10 cellular contexts compared by ENCODE assay signal in the genomic region with DNA sequence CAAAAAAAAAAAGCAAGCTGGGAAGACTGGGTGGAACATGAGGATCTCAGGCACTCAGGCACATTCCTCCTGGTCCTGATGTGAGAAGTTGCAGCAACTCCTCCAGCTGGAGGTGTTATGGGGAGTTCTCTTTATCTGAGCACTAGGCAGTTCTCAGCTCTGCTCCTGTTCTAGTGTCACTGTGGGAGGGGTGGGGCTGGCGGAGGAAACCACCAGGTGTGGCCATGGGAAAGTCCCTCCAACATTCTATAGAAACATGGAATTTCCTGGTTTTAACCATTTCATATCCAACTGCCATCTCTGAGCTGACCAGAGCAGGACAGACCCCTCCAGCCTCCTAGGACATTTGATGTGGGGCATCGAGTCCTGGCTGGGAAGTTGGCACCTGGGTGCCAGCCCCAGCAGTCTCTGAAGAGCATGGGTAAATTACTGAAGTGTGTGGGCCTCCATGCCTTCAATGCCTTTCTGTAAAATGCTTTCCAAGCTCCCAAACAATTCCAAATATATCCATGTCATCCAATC. TPM values are rescaled to one million over a fixed set of nuclear protein-coding genes. Genes with fewer than 3 reads are reported as not detected.
DNase-seq lines count a peak whose midpoint lies in the region; ATAC-seq and TF ChIP-seq lines count a peak whose summit lies in the region.
"Had no signal": no experiment of that assay in that cellular context is flagged by ENCODE, and none has a peak within 500 bp of the region (broad histone marks: within the 10 kb centered on the region; RNA-seq: fewer than 3 reads in every experiment).

No MANE protein-coding gene starts in this region.

- no peak overlapping the region for H3K23ac ChIP-seq in neuronal stem cell (ENCODE audit: low read depth, low read length, poor library complexity)

- H3K36me3 ChIP-seq in ES-I3 (ENCODE audit: insufficient read depth, low read length), result no peaks in the 10 kb centered on the region
- H3K36me3 ChIP-seq in OCI-LY3 (replicated peaks; ENCODE audit: low read depth, low read length), result peaks cover 11% of the 10 kb centered on the region
- peaks cover 6% of the 10 kb centered on the region for H3K36me3 ChIP-seq in brain microvascular endothelial cell (replicated peaks)
- peaks cover 0 to 9% of the 10 kb centered on the region in 2 donors for H3K36me3 ChIP-seq in neuronal stem cell (replicated peaks in 1 of 2; ENCODE audit: control insufficient read depth in 2 of 2, insufficient read depth in 2 of 2, low read length in 2 of 2)
- H3K36me3 ChIP-seq: pancreas had no signal

- no peak overlapping the region for H4K8ac ChIP-seq in neuronal stem cell (ENCODE audit: low read depth, low read length)

- H3K4me2 ChIP-seq in OCI-LY3 (ENCODE audit: low read length) (peak overlapping the region; percentile 68), neuronal stem cell (ENCODE audit: insufficient read depth, low read length, poor library complexity, severe bottlenecking) (no peak overlapping the region)

- no peak overlapping the region for H3K18ac ChIP-seq in neuronal stem cell (ENCODE audit: low read length)

- no peaks in the 10 kb centered on the region for H3K79me1 ChIP-seq in neuronal stem cell (ENCODE audit: low read depth, low read length)

- no peak overlapping the region for H2BK12ac ChIP-seq in neuronal stem cell (ENCODE audit: low read length)

- peak overlapping the region; percentile 69; the same call in 1 of the 2 replicates for H3K9ac ChIP-seq in ES-I3 (ENCODE audit: low read depth, low read length)
- peak overlapping the region; percentile 91 for H3K9ac ChIP-seq in OCI-LY3 (ENCODE audit: low read length)
- H3K9ac ChIP-seq in neuronal stem cell (ENCODE audit: low read depth, low read length, poor library complexity), result no peak overlapping the region

- H2AK5ac ChIP-seq in neuronal stem cell (ENCODE audit: low read depth, low read length), result no peak overlapping the region

- no peak for DNase-seq in brain microvascular endothelial cell
- DNase-seq in neuronal stem cell (ENCODE audit: low spot score), result no peak
- no peak for DNase-seq in effector CD4-positive, alpha-beta T cell
- DNase-seq in lower leg skin (ENCODE audit: low spot score in 2 of 2), result no peak
- DNase-seq in NCI-H128 (lab: John Stamatoyannopoulos, UW; ENCODE audit: unreplicated experiment), result no peak

- H4K91ac ChIP-seq in neuronal stem cell (ENCODE audit: low read depth, low read length, poor library complexity), result no peak overlapping the region

- no CpG with 5 or more reads among the region's 2 CpGs for WGBS in neuronal stem cell (ENCODE audit: extremely low coverage in 2 of 2, insufficient read length in 2 of 2, insufficient replicate concordance in 1 of 2), 2 donors
- 21 to 50% methylated on average over 2 of the region's 2 CpGs for WGBS in lower leg skin, 2 donors

- peaks cover 27% of the 10 kb centered on the region for H3K4me1 ChIP-seq in ES-I3 (ENCODE audit: insufficient read depth, low read length)
- H3K4me1 ChIP-seq in OCI-LY3 (ENCODE audit: low read length), result peaks cover 70% of the 10 kb centered on the region
- peaks cover 38 to 39% of the 10 kb centered on the region in 2 donors for H3K4me1 ChIP-seq in neuronal stem cell (ENCODE audit: control insufficient read depth in 2 of 2, insufficient read depth in 1 of 2, low read depth in 1 of 2, low read length in 2 of 2)

- in situ Hi-C loops in brain microvascular endothelial cell (cut with HindIII; ENCODE audit: low pct_ligation_motif_present, low sequenced_read_pairs), result no loop called here

- H3K14ac ChIP-seq in neuronal stem cell (ENCODE audit: low read length), result no peak overlapping the region

- H3K79me2 ChIP-seq in OCI-LY3 (ENCODE audit: low read length), result peaks cover 26% of the 10 kb centered on the region

- TF ChIP-seq CTCF in OCI-LY3 (IDR thresholded peaks at IDR 0.05; ENCODE audit: low read depth, low read length) (no peak), brain microvascular endothelial cell (IDR thresholded peaks at IDR 0.05; ENCODE audit: low read depth, low read length, missing control alignments) (no peak), lower leg skin (IDR thresholded peaks at IDR 0.05) (no peak)

- no peak for TF ChIP-seq POLR2A in lower leg skin (IDR thresholded peaks at IDR 0.05)

- H3K4me3 ChIP-seq in OCI-LY3 (ENCODE audit: low read length) (peak overlapping the region; percentile 91), brain microvascular endothelial cell (ENCODE audit: low read depth, low read length) (peak overlapping the region; percentile 86), neuronal stem cell (ENCODE audit: low read length in 2 of 2) (peak overlapping the region in 1 of 2 donors; percentile 65), lower leg skin (ENCODE audit: low read depth, poor library complexity, severe bottlenecking) (no peak overlapping the region)

- intact Hi-C loops in lower leg skin (cut with DNase I; ENCODE audit: low total_unique reads), result no loop called here

- peak overlapping the region; percentile 28; the same call in 1 of the 2 replicates for H2AFZ ChIP-seq in OCI-LY3 (ENCODE audit: low read depth, low read length)
- peak overlapping the region; percentile 98 for H2AFZ ChIP-seq in neuronal stem cell (ENCODE audit: low read length)

- H3K4ac ChIP-seq in neuronal stem cell (ENCODE audit: low read length), result no peak overlapping the region

- H3K9me3 ChIP-seq in ES-I3 (ENCODE audit: control insufficient read depth, insufficient read depth, low read length), result no peaks in the 10 kb centered on the region
- no peaks in the 10 kb centered on the region for H3K9me3 ChIP-seq in OCI-LY3 (ENCODE audit: insufficient read depth, low read length)
- no peaks in the 10 kb centered on the region for H3K9me3 ChIP-seq in neuronal stem cell (replicated peaks in 1 of 2; ENCODE audit: control insufficient read depth in 2 of 2, insufficient read depth in 1 of 2, low read depth in 1 of 2, low read length in 2 of 2)
- H3K9me3 ChIP-seq: body of pancreas, pancreas had no signal

- no peak overlapping the region for H2BK5ac ChIP-seq in neuronal stem cell (ENCODE audit: low read length)

- H3K27me3 ChIP-seq in OCI-LY3 (ENCODE audit: low read depth, low read length) (no peaks in the 10 kb centered on the region), brain microvascular endothelial cell (replicated peaks) (no peaks in the 10 kb centered on the region), neuronal stem cell (ENCODE audit: control insufficient read depth in 3 of 3, insufficient read depth in 3 of 3, low read depth in 1 of 3, low read length in 3 of 3) (no peaks in the 10 kb centered on the region)
- H3K27me3 ChIP-seq: pancreas had no signal

- H2BK15ac ChIP-seq in neuronal stem cell (ENCODE audit: low read length), result no peak overlapping the region

- H3K27ac ChIP-seq in OCI-LY3 (ENCODE audit: low read length) (peak overlapping the region; percentile 68), brain microvascular endothelial cell (no peak overlapping the region), neuronal stem cell (replicated peaks; ENCODE audit: low read length) (no peak overlapping the region)

- H4K20me1 ChIP-seq in OCI-LY3 (ENCODE audit: insufficient read depth, low read length), result no peaks in the 10 kb centered on the region

- ATAC-seq in HG02571 (IDR thresholded peaks at IDR 0.05; ENCODE audit: unreplicated experiment), result no peak

- no peak overlapping the region for H2BK120ac ChIP-seq in neuronal stem cell (ENCODE audit: low read depth, low read length)

RNA-seq across cellular contexts. Expression of a gene that starts 0.8 kb away (rescaled TPM):
- polyA plus RNA-seq in neuronal stem cell (2013, experiment 1 of 2), result 0.49 TPM
- polyA plus RNA-seq in neuronal stem cell (2013, experiment 2 of 2), result 0.47 TPM
- total RNA-seq in lower leg skin, result 10 to 100 TPM in 3 of 4 donors, 1 to 10 TPM in 1; 6.1 to 21.4 (median 12.2) TPM

RNA-seq across cellular contexts. Expression of a gene that starts 37.9 kb away (rescaled TPM):
- polyA plus RNA-seq in neuronal stem cell (2013, experiment 1 of 2), result 0.50 TPM
- 0.51 TPM for polyA plus RNA-seq in neuronal stem cell (2013, experiment 2 of 2)
- 100 to 1,000 TPM in 1 of 4 donors, 10 to 100 TPM in 3; 81.3 to 102 (median 86.1) TPM for total RNA-seq in lower leg skin
